ENCODE assay signal across 1 cellular context in genomic region chr1:30690115-30690645, GRCh38.
TF ChIP-seq lines count a peak whose summit lies in the region.

No MANE protein-coding gene starts in this region.

TF ChIP-seq in K562, 482 proteins besides CTCF, POLR2A, EP300 and RAD21:
- no peak for TF ChIP-seq CREB5 (CRISPR knock-in tag; IDR thresholded peaks at IDR 0.05)
- no peak for TF ChIP-seq ZNF431 (CRISPR knock-in tag; IDR thresholded peaks at IDR 0.05)
- no peak for TF ChIP-seq HMBOX1 (IDR thresholded peaks at IDR 0.05)
- TF ChIP-seq RERE (CRISPR knock-in tag; IDR thresholded peaks at IDR 0.05; ENCODE audit: borderline replicate concordance): no peak
- no peak for TF ChIP-seq ZSCAN32 (CRISPR knock-in tag; IDR thresholded peaks at IDR 0.05)
- no peak for TF ChIP-seq TOE1 (IDR thresholded peaks at IDR 0.05; ENCODE audit: borderline replicate concordance)
- TF ChIP-seq TOE1 (CRISPR knock-in tag; IDR thresholded peaks at IDR 0.05; ENCODE audit: borderline replicate concordance, low read depth): no peak
- TF ChIP-seq AFF4 (CRISPR knock-in tag; IDR thresholded peaks at IDR 0.05): no peak
- no peak for TF ChIP-seq MAX (CRISPR knock-in tag; IDR thresholded peaks at IDR 0.05)
- no peak for TF ChIP-seq SRSF9 (IDR thresholded peaks at IDR 0.05; ENCODE audit: borderline replicate concordance, low read depth, low read length)
